In genomic region chr14:72387727-72388126, GRCh38 we compare ENCODE assay signal across 22 cellular contexts.
"Had no signal": no experiment of that assay in that cellular context is flagged by ENCODE, and none has a peak within 500 bp of the region (broad histone marks: within the 10 kb centered on the region; RNA-seq: fewer than 3 reads in every experiment).

No MANE protein-coding gene starts in this region.

- H3K4me1 ChIP-seq: gastrocnemius medialis, lower lobe of right lung, neural progenitor cell, pancreas, stomach, transverse colon had no signal

- H3K27me3 ChIP-seq: dorsolateral prefrontal cortex, gastrocnemius medialis, heart right ventricle, neural progenitor cell, pancreas, transverse colon had no signal

- H3K4me3 ChIP-seq: dorsolateral prefrontal cortex, gastrocnemius medialis, heart right ventricle, left ventricle myocardium inferior, lower lobe of right lung, neural progenitor cell, pancreas, stomach, thoracic aorta, transverse colon had no signal

- ATAC-seq: gastrocnemius medialis; heart right ventricle; natural killer cell treated with Interleukin-12 subunit alpha and Interleukin-12 subunit beta and Interleukin-15 and Interleukin-18, amount 100 ng/mL, for 72 hours; right cardiac atrium had no signal

- H3K9me3 ChIP-seq: gastrocnemius medialis, lower lobe of right lung, pancreas, thoracic aorta, transverse colon had no signal

- H3K36me3 ChIP-seq: gastrocnemius medialis, heart right ventricle, left ventricle myocardium inferior, lower lobe of right lung, neural progenitor cell, pancreas, stomach, thoracic aorta, transverse colon had no signal

- DNase-seq: cortex of kidney; dorsolateral prefrontal cortex; effector CD8-positive, alpha-beta T cell; gastrocnemius medialis; heart right ventricle; hypothalamus; kidney glomerular epithelial cell; left ventricle myocardium inferior; lower lobe of right lung; midbrain; nucleus accumbens; pancreas; right cardiac atrium; small intestine; stimulated activated CD4-positive, alpha-beta T cell treated with anti-CD3 and anti-CD28 coated beads, Interleukin-12 subunit alpha, Interleukin-12 subunit beta, amount 100 ng/mL, for 4 hours; stimulated activated naive CD4-positive, alpha-beta T cell; stomach; substantia nigra; transverse colon had no signal

- H3K27ac ChIP-seq: dorsolateral prefrontal cortex, gastrocnemius medialis, heart right ventricle, left ventricle myocardium inferior, lower lobe of right lung, neural progenitor cell, pancreas, stomach, thoracic aorta, transverse colon had no signal
